Comparison of ENCODE assay signal across 1 cellular context in the genomic region with DNA sequence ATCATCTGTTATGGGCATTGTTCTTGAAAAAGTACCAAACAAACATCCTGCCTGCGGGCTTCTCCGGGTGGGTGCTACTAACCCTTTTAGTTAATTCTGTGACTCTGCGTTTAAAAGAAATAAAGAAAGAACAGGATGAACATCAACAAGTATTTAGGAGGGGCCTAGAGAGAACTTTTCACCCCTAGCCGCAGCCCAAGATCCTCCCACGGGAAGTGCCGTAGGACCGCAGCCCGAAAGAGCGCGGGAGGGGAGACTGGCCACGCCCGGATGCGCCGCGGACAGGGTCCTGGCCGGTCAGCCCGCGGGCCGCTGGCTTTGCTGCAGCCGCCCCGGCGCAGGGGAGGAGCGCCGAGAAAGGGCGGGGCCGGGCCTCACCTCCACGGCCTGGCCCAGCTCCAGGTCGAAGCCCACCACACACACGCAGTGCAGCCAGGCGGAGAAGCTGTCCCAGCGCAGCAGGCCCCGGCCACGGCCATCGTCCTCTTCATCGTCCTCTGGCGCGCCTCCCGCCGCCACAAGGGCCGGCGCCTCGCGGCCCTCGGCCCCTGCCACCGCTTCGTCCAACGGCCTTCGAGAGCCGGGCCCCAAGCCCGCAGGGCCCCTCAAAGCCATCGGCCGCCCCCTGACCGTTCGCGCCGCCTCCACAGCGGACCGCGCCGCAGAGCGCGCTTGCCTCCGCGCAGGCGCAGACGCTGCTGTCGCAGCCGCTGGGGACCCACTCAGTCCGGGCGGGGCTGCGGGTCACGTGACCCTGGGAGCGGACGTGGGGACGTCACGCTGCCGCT.
TF ChIP-seq lines count a peak whose summit lies in the region.

A gene with protein sequence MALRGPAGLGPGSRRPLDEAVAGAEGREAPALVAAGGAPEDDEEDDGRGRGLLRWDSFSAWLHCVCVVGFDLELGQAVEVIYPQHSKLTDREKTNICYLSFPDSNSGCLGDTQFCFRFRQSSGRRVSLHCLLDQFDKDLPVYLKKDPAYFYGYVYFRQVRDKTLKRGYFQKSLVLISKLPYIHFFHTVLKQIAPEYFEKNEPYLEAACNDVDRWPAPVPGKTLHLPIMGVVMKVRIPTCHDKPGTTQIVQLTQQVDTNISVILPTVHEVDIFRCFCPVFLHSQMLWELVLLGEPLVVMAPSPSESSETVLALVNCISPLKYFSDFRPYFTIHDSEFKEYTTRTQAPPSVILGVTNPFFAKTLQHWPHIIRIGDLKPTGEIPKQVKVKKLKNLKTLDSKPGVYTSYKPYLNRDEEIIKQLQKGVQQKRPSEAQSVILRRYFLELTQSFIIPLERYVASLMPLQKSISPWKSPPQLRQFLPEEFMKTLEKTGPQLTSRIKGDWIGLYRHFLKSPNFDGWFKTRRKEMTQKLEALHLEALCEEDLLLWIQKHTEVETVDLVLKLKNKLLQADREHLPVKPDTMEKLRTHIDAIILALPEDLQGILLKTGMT (minus strand): TSS at position 674 of the 788 bp plus-strand sequence. CDS start 59 bp downstream, at position 615.

TF ChIP-seq in HepG2, 621 proteins besides CTCF, POLR2A, EP300 and RAD21 (continued from another document and continues in another):
- TF ChIP-seq ZFP36L2 (CRISPR knock-in tag; IDR thresholded peaks at IDR 0.05) (no peak), ZFY (CRISPR knock-in tag; IDR thresholded peaks at IDR 0.05) (peak; percentile 100), AGO1 (IDR thresholded peaks at IDR 0.05; ENCODE audit: low read depth, low read length, poor library complexity, severe bottlenecking) (no peak), MIER2 (CRISPR knock-in tag; IDR thresholded peaks at IDR 0.05) (no peak), MATR3 (CRISPR knock-in tag; IDR thresholded peaks at IDR 0.05) (no peak), HMG20B (CRISPR knock-in tag; conservative IDR thresholded peaks at IDR 0.05) (no peak), CHCHD3 (CRISPR knock-in tag; IDR thresholded peaks at IDR 0.05) (peak; percentile 78; the same call in 1 of the 2 replicates), YEATS2 (CRISPR knock-in tag; IDR thresholded peaks at IDR 0.05; ENCODE audit: borderline replicate concordance) (peak; percentile 60; the same call in 1 of the 2 replicates), SNAI1 (CRISPR knock-in tag; IDR thresholded peaks at IDR 0.05; ENCODE audit: borderline replicate concordance) (no peak), RARA (CRISPR knock-in tag; IDR thresholded peaks at IDR 0.05) (no peak), ZNF556 (CRISPR knock-in tag; IDR thresholded peaks at IDR 0.05; ENCODE audit: borderline replicate concordance) (peak; percentile 87), AGO2 (optimal IDR thresholded peaks at IDR 0.05; ENCODE audit: low read depth, low read length) (peak; percentile 90), MTF1 (CRISPR knock-in tag; IDR thresholded peaks at IDR 0.05) (no peak), JDP2 (CRISPR knock-in tag; IDR thresholded peaks at IDR 0.05; ENCODE audit: borderline replicate concordance) (0 out of 2 replicates have a peak, but pooled peaks have one; percentile 59), ZNF3 (CRISPR knock-in tag; IDR thresholded peaks at IDR 0.05) (no peak), KDM5A (IDR thresholded peaks at IDR 0.05; ENCODE audit: borderline replicate concordance, low read length) (peak; percentile 33; the same call in 1 of the 2 replicates), ZNF138 (CRISPR knock-in tag; IDR thresholded peaks at IDR 0.05; ENCODE audit: low read depth) (peak; percentile 98), ZNF562 (CRISPR knock-in tag; IDR thresholded peaks at IDR 0.05; ENCODE audit: borderline replicate concordance) (no peak), ZNF552 (CRISPR knock-in tag; IDR thresholded peaks at IDR 0.05; ENCODE audit: borderline replicate concordance) (peak; percentile 93; the same call in 1 of the 2 replicates), ARHGAP35 (CRISPR knock-in tag; IDR thresholded peaks at IDR 0.05; ENCODE audit: borderline replicate concordance) (peak; percentile 88), EZH2 (conservative IDR thresholded peaks at IDR 0.05; ENCODE audit: low read depth, low read length) (no peak), ZNF878 (CRISPR knock-in tag; IDR thresholded peaks at IDR 0.05) (peak; percentile 85), HOXD1 (CRISPR knock-in tag; IDR thresholded peaks at IDR 0.05) (no peak), FOXO1 (CRISPR knock-in tag; IDR thresholded peaks at IDR 0.05) (peak; percentile 51; the same call in 1 of the 2 replicates), SP4 (CRISPR knock-in tag; IDR thresholded peaks at IDR 0.05) (peak; percentile 80; the same call in 1 of the 2 replicates), RFXANK (CRISPR knock-in tag; IDR thresholded peaks at IDR 0.05) (no peak), ZNF282 (IDR thresholded peaks at IDR 0.05; ENCODE audit: partially characterized antibody) (no peak), MXD4 (CRISPR knock-in tag; IDR thresholded peaks at IDR 0.05) (peak; percentile 80; the same call in 1 of the 2 replicates), ETV6 (CRISPR knock-in tag; conservative IDR thresholded peaks at IDR 0.05) (0 out of 2 replicates have a peak, but pooled peaks have one; percentile 77), ZNF12 (CRISPR knock-in tag; IDR thresholded peaks at IDR 0.05) (no peak), GABPB1 (CRISPR knock-in tag; IDR thresholded peaks at IDR 0.05) (peak; percentile 78), PCBP2 (optimal IDR thresholded peaks at IDR 0.05; ENCODE audit: low read depth, low read length, poor library complexity, severe bottlenecking) (no peak), ASH2L (IDR thresholded peaks at IDR 0.05; ENCODE audit: insufficient read length, low read depth, low read length) (peak; percentile 82)
- TF ChIP-seq, protein P1, sequence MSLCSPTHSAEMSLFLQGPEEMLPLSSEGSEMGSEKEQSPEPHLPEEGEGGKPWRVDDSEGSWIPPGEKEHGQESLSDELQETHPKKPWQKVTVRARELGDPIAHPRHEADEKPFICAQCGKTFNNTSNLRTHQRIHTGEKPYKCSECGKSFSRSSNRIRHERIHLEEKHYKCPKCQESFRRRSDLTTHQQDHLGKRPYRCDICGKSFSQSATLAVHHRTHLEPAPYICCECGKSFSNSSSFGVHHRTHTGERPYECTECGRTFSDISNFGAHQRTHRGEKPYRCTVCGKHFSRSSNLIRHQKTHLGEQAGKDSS (CRISPR knock-in tag; IDR thresholded peaks at IDR 0.05; ENCODE audit: borderline replicate concordance, low read depth) = peak; percentile 71; the same call in 1 of the 2 replicates
- TF ChIP-seq, protein P2, sequence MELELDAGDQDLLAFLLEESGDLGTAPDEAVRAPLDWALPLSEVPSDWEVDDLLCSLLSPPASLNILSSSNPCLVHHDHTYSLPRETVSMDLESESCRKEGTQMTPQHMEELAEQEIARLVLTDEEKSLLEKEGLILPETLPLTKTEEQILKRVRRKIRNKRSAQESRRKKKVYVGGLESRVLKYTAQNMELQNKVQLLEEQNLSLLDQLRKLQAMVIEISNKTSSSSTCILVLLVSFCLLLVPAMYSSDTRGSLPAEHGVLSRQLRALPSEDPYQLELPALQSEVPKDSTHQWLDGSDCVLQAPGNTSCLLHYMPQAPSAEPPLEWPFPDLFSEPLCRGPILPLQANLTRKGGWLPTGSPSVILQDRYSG (CRISPR knock-in tag; IDR thresholded peaks at IDR 0.05) = no peak; the same call in 1 of the 2 replicates
- TF ChIP-seq, protein P3, sequence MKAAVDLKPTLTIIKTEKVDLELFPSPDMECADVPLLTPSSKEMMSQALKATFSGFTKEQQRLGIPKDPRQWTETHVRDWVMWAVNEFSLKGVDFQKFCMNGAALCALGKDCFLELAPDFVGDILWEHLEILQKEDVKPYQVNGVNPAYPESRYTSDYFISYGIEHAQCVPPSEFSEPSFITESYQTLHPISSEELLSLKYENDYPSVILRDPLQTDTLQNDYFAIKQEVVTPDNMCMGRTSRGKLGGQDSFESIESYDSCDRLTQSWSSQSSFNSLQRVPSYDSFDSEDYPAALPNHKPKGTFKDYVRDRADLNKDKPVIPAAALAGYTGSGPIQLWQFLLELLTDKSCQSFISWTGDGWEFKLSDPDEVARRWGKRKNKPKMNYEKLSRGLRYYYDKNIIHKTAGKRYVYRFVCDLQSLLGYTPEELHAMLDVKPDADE (CRISPR knock-in tag; IDR thresholded peaks at IDR 0.05) = no peak; the same call in 1 of the 2 replicates
- TF ChIP-seq, protein P4, sequence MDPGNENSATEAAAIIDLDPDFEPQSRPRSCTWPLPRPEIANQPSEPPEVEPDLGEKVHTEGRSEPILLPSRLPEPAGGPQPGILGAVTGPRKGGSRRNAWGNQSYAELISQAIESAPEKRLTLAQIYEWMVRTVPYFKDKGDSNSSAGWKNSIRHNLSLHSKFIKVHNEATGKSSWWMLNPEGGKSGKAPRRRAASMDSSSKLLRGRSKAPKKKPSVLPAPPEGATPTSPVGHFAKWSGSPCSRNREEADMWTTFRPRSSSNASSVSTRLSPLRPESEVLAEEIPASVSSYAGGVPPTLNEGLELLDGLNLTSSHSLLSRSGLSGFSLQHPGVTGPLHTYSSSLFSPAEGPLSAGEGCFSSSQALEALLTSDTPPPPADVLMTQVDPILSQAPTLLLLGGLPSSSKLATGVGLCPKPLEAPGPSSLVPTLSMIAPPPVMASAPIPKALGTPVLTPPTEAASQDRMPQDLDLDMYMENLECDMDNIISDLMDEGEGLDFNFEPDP (CRISPR knock-in tag; conservative IDR thresholded peaks at IDR 0.05) = 0 out of 2 replicates have a peak, but pooled peaks have one; percentile 6
- TF ChIP-seq, protein P5, sequence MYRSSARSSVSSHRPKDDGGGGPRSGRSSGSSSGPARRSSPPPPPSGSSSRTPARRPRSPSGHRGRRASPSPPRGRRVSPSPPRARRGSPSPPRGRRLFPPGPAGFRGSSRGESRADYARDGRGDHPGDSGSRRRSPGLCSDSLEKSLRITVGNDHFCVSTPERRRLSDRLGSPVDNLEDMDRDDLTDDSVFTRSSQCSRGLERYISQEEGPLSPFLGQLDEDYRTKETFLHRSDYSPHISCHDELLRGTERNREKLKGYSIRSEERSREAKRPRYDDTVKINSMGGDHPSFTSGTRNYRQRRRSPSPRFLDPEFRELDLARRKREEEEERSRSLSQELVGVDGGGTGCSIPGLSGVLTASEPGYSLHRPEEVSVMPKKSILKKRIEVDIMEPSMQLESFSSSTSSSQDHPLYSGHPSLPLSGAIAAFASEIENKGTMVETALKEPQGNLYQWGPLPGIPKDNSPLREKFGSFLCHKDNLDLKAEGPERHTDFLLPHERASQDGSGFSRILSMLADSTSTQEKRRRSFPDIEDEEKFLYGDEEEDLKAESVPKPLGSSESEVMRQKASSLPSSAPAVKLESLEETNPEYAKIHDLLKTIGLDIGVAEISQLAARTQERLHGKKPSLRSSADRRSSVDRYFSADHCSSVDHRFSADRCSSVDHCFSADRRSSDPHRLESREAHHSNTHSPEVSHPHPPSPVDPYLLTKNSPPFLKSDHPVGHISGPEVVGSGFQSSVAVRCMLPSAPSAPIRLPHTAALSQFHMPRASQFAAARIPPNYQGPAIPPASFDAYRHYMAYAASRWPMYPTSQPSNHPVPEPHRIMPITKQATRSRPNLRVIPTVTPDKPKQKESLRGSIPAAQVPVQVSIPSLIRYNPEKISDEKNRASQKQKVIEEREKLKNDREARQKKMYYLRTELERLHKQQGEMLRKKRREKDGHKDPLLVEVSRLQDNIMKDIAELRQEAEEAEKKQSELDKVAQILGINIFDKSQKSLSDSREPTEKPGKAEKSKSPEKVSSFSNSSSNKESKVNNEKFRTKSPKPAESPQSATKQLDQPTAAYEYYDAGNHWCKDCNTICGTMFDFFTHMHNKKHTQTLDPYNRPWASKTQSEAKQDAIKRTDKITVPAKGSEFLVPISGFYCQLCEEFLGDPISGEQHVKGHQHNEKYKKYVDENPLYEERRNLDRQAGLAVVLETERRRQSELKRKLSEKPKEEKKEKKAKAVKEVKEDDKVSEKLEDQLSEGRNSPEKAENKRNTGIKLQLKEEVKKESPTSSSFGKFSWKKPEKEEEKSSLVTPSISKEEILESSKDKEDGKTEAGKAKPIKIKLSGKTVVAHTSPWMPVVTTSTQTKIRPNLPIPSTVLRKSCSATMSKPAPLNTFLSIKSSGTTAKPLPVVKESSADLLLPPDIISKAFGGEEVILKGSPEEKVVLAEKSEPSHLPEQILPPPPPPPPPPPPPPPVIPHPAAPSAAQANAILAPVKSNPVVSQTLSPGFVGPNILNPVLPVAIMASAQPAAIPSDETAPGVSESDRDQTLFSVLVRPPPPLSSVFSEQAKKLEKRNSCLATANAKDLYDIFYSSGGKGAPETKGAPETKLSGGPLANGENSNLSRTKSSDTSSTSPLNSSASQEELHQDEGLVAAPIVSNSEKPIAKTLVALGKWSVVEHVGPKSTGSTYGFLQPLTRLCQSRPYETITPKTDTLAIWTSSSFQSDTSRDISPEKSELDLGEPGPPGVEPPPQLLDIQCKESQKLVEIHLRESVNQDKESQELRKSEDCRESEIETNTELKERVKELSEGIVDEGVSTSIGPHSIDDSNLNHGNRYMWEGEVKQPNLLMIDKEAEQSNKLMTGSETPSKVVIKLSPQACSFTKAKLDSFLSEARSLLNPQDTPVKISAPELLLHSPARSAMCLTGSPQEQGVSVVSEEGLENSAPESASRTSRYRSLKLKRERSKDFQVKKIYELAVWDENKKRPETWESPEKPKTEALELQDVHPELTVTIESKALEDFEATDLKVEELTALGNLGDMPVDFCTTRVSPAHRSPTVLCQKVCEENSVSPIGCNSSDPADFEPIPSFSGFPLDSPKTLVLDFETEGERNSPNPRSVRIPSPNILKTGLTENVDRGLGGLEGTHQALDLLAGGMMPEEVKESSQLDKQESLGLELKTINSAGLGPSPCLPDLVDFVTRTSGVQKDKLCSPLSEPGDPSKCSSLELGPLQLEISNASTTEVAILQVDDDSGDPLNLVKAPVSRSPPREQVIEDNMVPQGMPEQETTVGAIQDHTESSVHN (CRISPR knock-in tag; IDR thresholded peaks at IDR 0.05) = peak; percentile 94
- TF ChIP-seq, protein P6, sequence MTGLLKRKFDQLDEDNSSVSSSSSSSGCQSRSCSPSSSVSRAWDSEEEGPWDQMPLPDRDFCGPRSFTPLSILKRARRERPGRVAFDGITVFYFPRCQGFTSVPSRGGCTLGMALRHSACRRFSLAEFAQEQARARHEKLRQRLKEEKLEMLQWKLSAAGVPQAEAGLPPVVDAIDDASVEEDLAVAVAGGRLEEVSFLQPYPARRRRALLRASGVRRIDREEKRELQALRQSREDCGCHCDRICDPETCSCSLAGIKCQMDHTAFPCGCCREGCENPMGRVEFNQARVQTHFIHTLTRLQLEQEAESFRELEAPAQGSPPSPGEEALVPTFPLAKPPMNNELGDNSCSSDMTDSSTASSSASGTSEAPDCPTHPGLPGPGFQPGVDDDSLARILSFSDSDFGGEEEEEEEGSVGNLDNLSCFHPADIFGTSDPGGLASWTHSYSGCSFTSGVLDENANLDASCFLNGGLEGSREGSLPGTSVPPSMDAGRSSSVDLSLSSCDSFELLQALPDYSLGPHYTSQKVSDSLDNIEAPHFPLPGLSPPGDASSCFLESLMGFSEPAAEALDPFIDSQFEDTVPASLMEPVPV (CRISPR knock-in tag; IDR thresholded peaks at IDR 0.05) = peak; percentile 81; the same call in 1 of the 2 replicates
- TF ChIP-seq, protein P7, sequence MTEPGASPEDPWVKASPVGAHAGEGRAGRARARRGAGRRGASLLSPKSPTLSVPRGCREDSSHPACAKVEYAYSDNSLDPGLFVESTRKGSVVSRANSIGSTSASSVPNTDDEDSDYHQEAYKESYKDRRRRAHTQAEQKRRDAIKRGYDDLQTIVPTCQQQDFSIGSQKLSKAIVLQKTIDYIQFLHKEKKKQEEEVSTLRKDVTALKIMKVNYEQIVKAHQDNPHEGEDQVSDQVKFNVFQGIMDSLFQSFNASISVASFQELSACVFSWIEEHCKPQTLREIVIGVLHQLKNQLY (CRISPR knock-in tag; IDR thresholded peaks at IDR 0.05) = no peak; the same call in 1 of the 2 replicates
- TF ChIP-seq, protein P8, sequence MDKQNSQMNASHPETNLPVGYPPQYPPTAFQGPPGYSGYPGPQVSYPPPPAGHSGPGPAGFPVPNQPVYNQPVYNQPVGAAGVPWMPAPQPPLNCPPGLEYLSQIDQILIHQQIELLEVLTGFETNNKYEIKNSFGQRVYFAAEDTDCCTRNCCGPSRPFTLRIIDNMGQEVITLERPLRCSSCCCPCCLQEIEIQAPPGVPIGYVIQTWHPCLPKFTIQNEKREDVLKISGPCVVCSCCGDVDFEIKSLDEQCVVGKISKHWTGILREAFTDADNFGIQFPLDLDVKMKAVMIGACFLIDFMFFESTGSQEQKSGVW (CRISPR knock-in tag; IDR thresholded peaks at IDR 0.05; ENCODE audit: borderline replicate concordance) = no peak
